1 cellular context compared by ENCODE assay signal in the genomic region with DNA sequence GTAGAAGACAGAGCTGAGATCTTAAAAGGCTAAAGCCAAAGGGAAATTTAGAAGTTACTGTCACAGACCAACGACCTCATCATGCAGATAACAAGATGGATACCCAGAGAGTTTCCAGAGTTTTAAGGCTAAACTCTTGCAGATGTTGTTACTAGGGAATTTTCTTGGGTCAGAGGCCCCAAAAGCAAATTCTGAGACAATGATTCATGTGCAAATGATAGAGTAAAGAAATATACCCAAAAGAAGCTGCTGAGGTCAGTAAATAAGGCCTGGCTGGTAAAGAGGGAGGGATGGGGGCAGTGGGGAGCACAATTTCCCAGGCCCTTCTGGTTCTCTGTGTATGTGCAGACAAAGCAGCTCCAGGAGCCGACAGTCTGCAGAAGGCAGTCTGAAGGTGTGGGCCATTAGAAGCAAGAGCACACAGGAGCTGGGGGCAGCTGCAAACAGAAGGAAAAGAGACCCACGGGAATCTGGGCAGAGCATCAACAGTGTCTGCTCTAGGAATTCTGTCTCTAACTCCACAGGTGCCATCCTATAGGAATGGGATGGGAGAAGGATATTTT.
TF ChIP-seq lines count a peak whose summit lies in the region.

No MANE protein-coding gene starts in this region.

TF ChIP-seq in IMR-90, 13 proteins besides CTCF, POLR2A, EP300 and RAD21:
- no peak for TF ChIP-seq RCOR1 (IDR thresholded peaks at IDR 0.05; ENCODE audit: insufficient replicate concordance, low read length)
- TF ChIP-seq, protein P1, sequence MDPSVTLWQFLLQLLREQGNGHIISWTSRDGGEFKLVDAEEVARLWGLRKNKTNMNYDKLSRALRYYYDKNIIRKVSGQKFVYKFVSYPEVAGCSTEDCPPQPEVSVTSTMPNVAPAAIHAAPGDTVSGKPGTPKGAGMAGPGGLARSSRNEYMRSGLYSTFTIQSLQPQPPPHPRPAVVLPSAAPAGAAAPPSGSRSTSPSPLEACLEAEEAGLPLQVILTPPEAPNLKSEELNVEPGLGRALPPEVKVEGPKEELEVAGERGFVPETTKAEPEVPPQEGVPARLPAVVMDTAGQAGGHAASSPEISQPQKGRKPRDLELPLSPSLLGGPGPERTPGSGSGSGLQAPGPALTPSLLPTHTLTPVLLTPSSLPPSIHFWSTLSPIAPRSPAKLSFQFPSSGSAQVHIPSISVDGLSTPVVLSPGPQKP (IDR thresholded peaks at IDR 0.05; ENCODE audit: borderline replicate concordance, low read depth, low read length): no peak
- TF ChIP-seq MAFK (IDR thresholded peaks at IDR 0.05; ENCODE audit: low read depth, low read length): no peak
- TF ChIP-seq CHD1 (IDR thresholded peaks at IDR 0.05; ENCODE audit: low read depth, low read length): no peak
- TF ChIP-seq NFE2L2 (IDR thresholded peaks at IDR 0.05; ENCODE audit: low read depth, low read length): no peak
- no peak for TF ChIP-seq BHLHE40 (IDR thresholded peaks at IDR 0.05; ENCODE audit: low read depth, low read length)
- no peak for TF ChIP-seq RFX5 (IDR thresholded peaks at IDR 0.05; ENCODE audit: low read depth, low read length)
- no peak for TF ChIP-seq MAZ (IDR thresholded peaks at IDR 0.05; ENCODE audit: borderline replicate concordance, low read depth, low read length)
- TF ChIP-seq CEBPB (IDR thresholded peaks at IDR 0.05; ENCODE audit: low read depth, low read length): no peak
- TF ChIP-seq SMC3 (IDR thresholded peaks at IDR 0.05; ENCODE audit: low read depth, low read length): no peak
- TF ChIP-seq FOS (IDR thresholded peaks at IDR 0.05; ENCODE audit: low read depth, low read length): no peak
- TF ChIP-seq MXI1 (IDR thresholded peaks at IDR 0.05; ENCODE audit: borderline replicate concordance, low read depth, low read length): no peak
- TF ChIP-seq, protein P2, sequence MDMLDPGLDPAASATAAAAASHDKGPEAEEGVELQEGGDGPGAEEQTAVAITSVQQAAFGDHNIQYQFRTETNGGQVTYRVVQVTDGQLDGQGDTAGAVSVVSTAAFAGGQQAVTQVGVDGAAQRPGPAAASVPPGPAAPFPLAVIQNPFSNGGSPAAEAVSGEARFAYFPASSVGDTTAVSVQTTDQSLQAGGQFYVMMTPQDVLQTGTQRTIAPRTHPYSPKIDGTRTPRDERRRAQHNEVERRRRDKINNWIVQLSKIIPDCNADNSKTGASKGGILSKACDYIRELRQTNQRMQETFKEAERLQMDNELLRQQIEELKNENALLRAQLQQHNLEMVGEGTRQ (IDR thresholded peaks at IDR 0.05; ENCODE audit: low read depth, low read length): no peak
